1 cellular context compared by ENCODE assay signal in genomic region chr2:187576906-187577305, GRCh38.
TF ChIP-seq lines count a peak whose summit lies in the region.

No MANE protein-coding gene starts in this region.

TF ChIP-seq in A549, 52 proteins besides CTCF, POLR2A, EP300 and RAD21:
- TF ChIP-seq TP53 (CRISPR knock-in tag; IDR thresholded peaks at IDR 0.05), result no peak
- TF ChIP-seq HES2 (IDR thresholded peaks at IDR 0.05), result no peak
- TF ChIP-seq MAZ (IDR thresholded peaks at IDR 0.05; ENCODE audit: borderline replicate concordance, low read depth, low read length), result no peak
- no peak for TF ChIP-seq EHF (CRISPR knock-in tag; IDR thresholded peaks at IDR 0.05)
- no peak for TF ChIP-seq HDAC2 (IDR thresholded peaks at IDR 0.05)
